Comparison of ENCODE assay signal across 8 cellular contexts in genomic region chr4:170025523-170026252, GRCh38. TPM values are rescaled to one million over a fixed set of nuclear protein-coding genes. Genes with fewer than 3 reads are reported as not detected.
DNase-seq lines count a peak whose midpoint lies in the region; FAIRE-seq and TF ChIP-seq lines count a peak whose summit lies in the region.

No MANE protein-coding gene starts in this region.

- H3K9me3 ChIP-seq in Peyer's patch (no peaks in the 10 kb centered on the region), stomach (no peaks in the 10 kb centered on the region)

- FAIRE-seq in GM12892 (lab: Jason Lieb, UNC): no peak

- H3K4me3 ChIP-seq in Peyer's patch (peak overlapping the region; percentile 71 to 86 (median 80)), stomach (peak overlapping the region; percentile 72 to 87 (median 82))

- intact Hi-C loops in stomach (cut with DNase I; ENCODE audit: low total_unique reads): no loop called here

- DNase-seq in Ammon's horn (ENCODE audit: low spot score): peak; percentile 73
- DNase-seq in Peyer's patch: peak in 2 of 3 donors; percentile 18 to 47
- DNase-seq in medulla oblongata (ENCODE audit: extremely low spot score): peak; percentile 63
- DNase-seq in stomach: no peak
- no peak for DNase-seq in GM12892 (ENCODE audit: insufficient read length)
- DNase-seq in epidermal melanocyte (ENCODE audit: insufficient read length, low spot score): no peak
- DNase-seq in SKM-1 treated with dmso at 0.1 percent for 144 hours (lab: John Stamatoyannopoulos, UW; ENCODE audit: unreplicated experiment): no peak

- TF ChIP-seq CTCF in Peyer's patch (IDR thresholded peaks at IDR 0.05) (no peak), stomach (IDR thresholded peaks at IDR 0.05) (no peak)

- 5 to 15% (median 7%) methylated on average over 26 to 74 of the region's 74 CpGs for WGBS in stomach, 5 donors

- H3K4me1 ChIP-seq in Peyer's patch (peaks cover 0 to 6% (median 2%) of the 10 kb centered on the region in 4 donors), stomach (peaks cover 4 to 15% (median 8%) of the 10 kb centered on the region in 4 donors)

- no peak for TF ChIP-seq EP300 in stomach (IDR thresholded peaks at IDR 0.05)

- no peaks in the 10 kb centered on the region for H3K27me3 ChIP-seq in Peyer's patch
- peaks cover 0 to 8% (median 6%) of the 10 kb centered on the region in 3 donors for H3K27me3 ChIP-seq in stomach

- H3K36me3 ChIP-seq in Peyer's patch: no peaks in the 10 kb centered on the region
- H3K36me3 ChIP-seq in stomach: no peaks in the 10 kb centered on the region

- no peak for TF ChIP-seq POLR2A in Peyer's patch (IDR thresholded peaks at IDR 0.05)
- no peak for TF ChIP-seq POLR2A in stomach (IDR thresholded peaks at IDR 0.05)
- no peak for TF ChIP-seq POLR2A in GM12892 (IDR thresholded peaks at IDR 0.05; ENCODE audit: low read depth, low read length)

- peak overlapping the region in 2 of 4 donors; percentile 75 to 92 for H3K27ac ChIP-seq in Peyer's patch
- peak overlapping the region; percentile 81 for H3K27ac ChIP-seq in cingulate gyrus (ENCODE audit: low read depth, low read length)
- peak overlapping the region in 4 of 5 donors; percentile 35 to 90 (median 87) for H3K27ac ChIP-seq in stomach

RNA-seq across cellular contexts. Expression of gene MFAP3L, which starts 0.5 kb away (rescaled TPM):
- 1 to 10 TPM; 1.7 to 2.2 (median 1.7) TPM for total RNA-seq in Peyer's patch
- total RNA-seq in stomach: 1 to 10 TPM in 2 of 5 donors, under 1 TPM in 2, not detected in 1; 0.29 to 2.4 (median 0.81) TPM
- 1 to 10 TPM in 1 of 3 donors, under 1 TPM in 2; 0.31 to 1.4 (median 0.53) TPM for polyA plus RNA-seq in stomach
- not detected for polyA plus RNA-seq in GM12892 (2012; ENCODE audit: missing spikeins)

Comparison
In these comparisons a context has a peak if more than half of its experiments do, and no peak if none do; other contexts are left out.
1. DNase-seq: peak in Ammon's horn (single experiment), Peyer's patch (2 of 3) and medulla oblongata (single experiment); none in stomach (single experiment), GM12892 (single experiment), epidermal melanocyte (single experiment) and SKM-1 treated with dmso at 0.1 percent for 144 hours (single experiment).